8 cellular contexts compared by ENCODE assay signal in the genomic region with DNA sequence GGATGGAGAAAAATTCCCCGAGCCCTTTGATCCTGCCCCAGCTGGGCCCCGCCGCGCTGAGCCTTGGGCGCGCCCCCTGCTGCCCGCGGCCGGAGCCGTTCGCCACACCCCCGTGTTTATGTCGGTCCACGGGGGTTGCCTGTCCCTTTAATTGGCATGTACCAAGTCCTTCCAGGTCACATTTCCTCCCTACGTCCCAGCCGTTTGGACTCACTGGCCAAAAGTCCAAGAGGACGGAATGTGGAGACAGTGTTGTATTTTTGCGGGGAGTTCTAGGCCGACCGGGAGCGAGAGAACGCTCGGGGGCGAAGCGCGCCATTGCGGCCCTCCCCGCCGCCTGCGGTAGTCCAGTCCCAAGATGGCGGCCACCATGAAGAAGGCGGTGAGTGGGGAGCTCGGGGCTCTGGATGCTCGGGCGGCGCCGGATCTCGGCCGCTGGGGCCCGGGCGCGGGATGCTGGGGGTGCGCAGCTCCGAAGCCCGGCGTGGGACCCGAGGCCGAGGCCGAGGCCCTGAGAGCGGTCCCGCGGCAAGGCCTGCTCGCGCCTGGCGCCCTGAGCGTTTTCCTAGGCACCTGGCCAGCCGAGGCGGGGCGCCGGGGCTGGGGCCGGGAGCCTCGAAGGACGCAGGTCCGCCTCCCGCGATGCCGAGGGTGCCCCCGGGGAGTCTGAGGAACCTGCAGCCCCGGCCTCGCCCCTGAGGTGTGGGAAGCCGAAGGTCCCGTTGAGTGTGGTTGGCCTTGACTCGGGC. TPM values are rescaled to one million over a fixed set of nuclear protein-coding genes. Genes with fewer than 3 reads are reported as not detected.
DNase-seq lines count a peak whose midpoint lies in the region; ATAC-seq lines count a peak whose summit lies in the region.

A gene with protein sequence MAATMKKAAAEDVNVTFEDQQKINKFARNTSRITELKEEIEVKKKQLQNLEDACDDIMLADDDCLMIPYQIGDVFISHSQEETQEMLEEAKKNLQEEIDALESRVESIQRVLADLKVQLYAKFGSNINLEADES (plus strand): TSS at position 345 of the 749 bp plus-strand sequence. CDS start 14 bp downstream, at position 359.

- H3K9me3 ChIP-seq in right cardiac atrium (ENCODE audit: control insufficient read depth, low read length) (no peaks in the 10 kb centered on the region), aorta (ENCODE audit: control insufficient read depth, low read length) (no peaks in the 10 kb centered on the region)

- H3K27me3 ChIP-seq in right cardiac atrium (ENCODE audit: control insufficient read depth, insufficient read depth) (no peaks in the 10 kb centered on the region), aorta (ENCODE audit: control insufficient read depth in 1 of 2, insufficient read depth in 2 of 2, low read length in 1 of 2) (no peaks in the 10 kb centered on the region)

- under 1% methylated on average over 73 of the region's 73 CpGs for WGBS in right cardiac atrium
- 0 to 1% methylated on average over 58 to 73 of the region's 73 CpGs for WGBS in aorta, 2 donors

- H3K4me3 ChIP-seq in right cardiac atrium (ENCODE audit: low read length) (peak within 1 kb of the TSS; percentile 90), aorta (ENCODE audit: low read length in 2 of 2) (peak within 1 kb of the TSS; percentile 62 to 92)

- ATAC-seq in GM18499 (IDR thresholded peaks at IDR 0.05; ENCODE audit: insufficient read depth, unreplicated experiment) (peak; percentile 79), HG02870 (IDR thresholded peaks at IDR 0.05; ENCODE audit: unreplicated experiment) (peak; percentile 92), right cardiac atrium (peak; percentile 97 to 98), aorta (ENCODE audit: low FRiP score) (peak; percentile 95)

- peak within 1 kb of the TSS; percentile 100 for H3K27ac ChIP-seq in angular gyrus (ENCODE audit: low read depth, low read length)
- H3K27ac ChIP-seq in right cardiac atrium (ENCODE audit: low read length) = peak within 1 kb of the TSS; percentile 99
- H3K27ac ChIP-seq in aorta (ENCODE audit: low read depth in 1 of 2, low read length in 2 of 2) = peak within 1 kb of the TSS; percentile 85 to 86

- intact Hi-C loops in right cardiac atrium (cut with DNase I) (loop anchor here in 2 of 4 donors (5.0 to 10.0 kb wide), 3 partner anchors 111 to 633 kb away; no protein-coding TSS in a partner anchor), aorta (cut with DNase I) (loop anchor here (5.0 to 10.0 kb wide), 2 partner anchors 381 to 633 kb away; no protein-coding TSS in a partner anchor)

- DNase-seq in NCI-H1436 treated with DMSO at 0.1 percent for 48 hours (lab: John Stamatoyannopoulos, UW) (peak; percentile 18), T-helper 2 cell (peak; percentile 48 to 82 (median 68)), right cardiac atrium (peak; percentile 84 to 94 (median 94)), renal cortical epithelial cell (ENCODE audit: low read depth) (peak; percentile 53), aorta (peak; percentile 87 to 93)

- H3K4me1 ChIP-seq in right cardiac atrium (ENCODE audit: control insufficient read depth, insufficient read depth, low read length) (peaks cover 4% of the 10 kb centered on the region), aorta (ENCODE audit: control insufficient read depth in 1 of 2, insufficient read depth in 2 of 2, low read length in 2 of 2) (peaks cover 1 to 10% of the 10 kb centered on the region in 2 donors)

- no peaks in the 10 kb centered on the region for H3K36me3 ChIP-seq in aorta (ENCODE audit: control insufficient read depth in 1 of 2, insufficient read depth in 2 of 2, low read length in 1 of 2)

RNA-seq across cellular contexts. Expression of the gene that starts here (rescaled TPM):
- total RNA-seq in right cardiac atrium (10 to 100 TPM; 19.6 to 28.4 (median 25.6) TPM), renal cortical epithelial cell (82.6 and 223 TPM in 2 replicates), aorta (10 to 100 TPM; 19.8 to 22.0 TPM)
- polyA plus RNA-seq in right cardiac atrium (88.6 TPM), aorta (100 to 1,000 TPM in 1 of 2 donors, 10 to 100 TPM in 1; 68.8 to 120 TPM)

Comparison
In these comparisons a context has a peak if more than half of its experiments do, and no peak if none do; other contexts are left out.
1. Peak in every context shown above with its lines: DNase-seq, ATAC-seq, H3K4me3 ChIP-seq and H3K27ac ChIP-seq.
2. DNase-seq: peak in every context shown above with its lines; median percentile 94 in right cardiac atrium; 90 in aorta; 68 in T-helper 2 cell; 53 in renal cortical epithelial cell; 18 in NCI-H1436 treated with DMSO at 0.1 percent for 48 hours.